In the genomic region with DNA sequence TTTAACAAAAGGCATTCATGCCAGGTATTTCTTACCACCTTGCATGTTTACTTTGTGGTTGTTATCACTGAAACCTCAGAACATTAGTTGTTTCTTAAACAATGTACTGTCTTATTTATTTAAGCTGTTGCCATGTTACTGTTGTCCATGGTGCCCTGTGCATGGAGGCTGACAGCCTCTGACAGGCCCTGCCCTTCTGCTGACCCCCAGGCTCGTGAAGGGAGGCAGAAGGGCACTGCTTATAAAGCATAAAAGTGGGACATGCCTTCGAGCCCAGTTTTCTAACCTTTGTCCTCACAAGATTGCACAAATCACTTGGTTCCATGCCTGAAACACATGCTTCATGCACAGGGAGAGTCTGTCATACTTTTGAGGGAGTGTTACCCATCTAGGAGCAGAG, we compare ENCODE assay signal across 17 cellular contexts. TPM values are rescaled to one million over a fixed set of nuclear protein-coding genes. Genes with fewer than 3 reads are reported as not detected.
DNase-seq lines count a peak whose midpoint lies in the region; FAIRE-seq and TF ChIP-seq lines count a peak whose summit lies in the region.
"Had no signal": no experiment of that assay in that cellular context is flagged by ENCODE, and none has a peak within 500 bp of the region (broad histone marks: within the 10 kb centered on the region; RNA-seq: fewer than 3 reads in every experiment).

No MANE protein-coding gene starts in this region.

- CTCF ChIA-PET in MCF 10A (lab: Yijun Ruan, JAX): interaction anchor here (0.6 to 2.8 kb wide), 4 partner anchors 28 to 346 kb away, joined by 3 to 7 read pairs (median 3); no protein-coding TSS in a partner anchor

- WGBS in hepatocyte (ENCODE audit: low lambda C conversion rate, missing lambda C conversion rate): 23% methylated on average over 2 of the region's 2 CpGs
- WGBS in small intestine, 3 donors: 2 to 24% (median 5%) methylated on average over 2 of the region's 2 CpGs

- H3K36me3 Mint-ChIP-seq in MCF 10A (ENCODE audit: insufficient read depth, unreplicated experiment): no peaks in the 10 kb centered on the region

- H3K4me2 ChIP-seq in hepatocyte: no peak overlapping the region

- no peaks in the 10 kb centered on the region for H3K4me1 ChIP-seq in breast epithelium
- peaks cover 9% of the 10 kb centered on the region for H3K4me1 ChIP-seq in hepatocyte (ENCODE audit: insufficient read depth)
- peaks cover 0 to 7% of the 10 kb centered on the region in 2 donors for H3K4me1 ChIP-seq in small intestine (ENCODE audit: control insufficient read depth in 2 of 2, insufficient read depth in 1 of 2, low read depth in 1 of 2, low read length in 1 of 2)
- H3K4me1 ChIP-seq: parathyroid adenoma had no signal

- no peaks in the 10 kb centered on the region for H3K4me1 Mint-ChIP-seq in MCF 10A (ENCODE audit: insufficient read depth, unreplicated experiment)
- H3K4me1 Mint-ChIP-seq: stimulated activated memory B cell treated with anti-CD40 and anti-IgM and Interleukin-4, amounts not matched to agents 10 μg/mL and 1 μg/mL and 100 μg/mL, for 72 hours had no signal

- intact Hi-C loops in MCF 10A (cut with micrococcal nuclease): no loop called here
- intact Hi-C loops in breast epithelium (cut with DNase I; ENCODE audit: low total_unique reads): no loop called here

- H3K9me3 Mint-ChIP-seq in MCF 10A (ENCODE audit: unreplicated experiment): no peaks in the 10 kb centered on the region

- H3K36me3 ChIP-seq in breast epithelium (no peaks in the 10 kb centered on the region), hepatocyte (replicated peaks; ENCODE audit: insufficient read depth, low read depth) (no peaks in the 10 kb centered on the region), small intestine (ENCODE audit: control insufficient read depth in 2 of 2, insufficient read depth in 2 of 2, low read length in 2 of 2) (no peaks in the 10 kb centered on the region)
- H3K36me3 ChIP-seq: heart right ventricle had no signal

- TF ChIP-seq POLR2A in breast epithelium (IDR thresholded peaks at IDR 0.05): no peak

- peaks cover 29% of the 10 kb centered on the region for H3K27me3 Mint-ChIP-seq in MCF 10A (ENCODE audit: insufficient read depth, unreplicated experiment)

- H3K27ac Mint-ChIP-seq in MCF 10A (ENCODE audit: low read depth, unreplicated experiment): no peak overlapping the region
- H3K27ac Mint-ChIP-seq: stimulated activated memory B cell treated with anti-CD40 and anti-IgM and Interleukin-4, amounts not matched to agents 10 μg/mL and 1 μg/mL and 100 μg/mL, for 72 hours had no signal

- H2AFZ ChIP-seq in hepatocyte: no peak overlapping the region
- H2AFZ ChIP-seq: parathyroid adenoma had no signal

- FAIRE-seq in small intestine (lab: Jason Lieb, UNC): no peak

- H3K4me3 ChIP-seq in breast epithelium (no peak overlapping the region), hepatocyte (no peak overlapping the region), small intestine (ENCODE audit: low read depth in 1 of 2, low read length in 2 of 2) (no peak overlapping the region)
- H3K4me3 ChIP-seq: heart right ventricle had no signal

- no peak overlapping the region for H3K4me3 Mint-ChIP-seq in MCF 10A (ENCODE audit: unreplicated experiment)
- H3K4me3 Mint-ChIP-seq: stimulated activated memory B cell treated with anti-CD40 and anti-IgM and Interleukin-4, amounts not matched to agents 10 μg/mL and 1 μg/mL and 100 μg/mL, for 72 hours had no signal

- in situ Hi-C loops in ACHN (cut with HindIII; ENCODE audit: low pct_ligation_motif_present, low pct_unique_long_range_greater_than_20kb, low sequenced_read_pairs): no loop called here

- no peak for TF ChIP-seq CTCF in MCF 10A (IDR thresholded peaks at IDR 0.05; ENCODE audit: unreplicated experiment)
- TF ChIP-seq CTCF in breast epithelium (IDR thresholded peaks at IDR 0.05): no peak
- no peak for TF ChIP-seq CTCF in hepatocyte (IDR thresholded peaks at IDR 0.05; ENCODE audit: poor library complexity)

- H3K9me3 ChIP-seq in breast epithelium (no peaks in the 10 kb centered on the region), hepatocyte (ENCODE audit: low read depth) (no peaks in the 10 kb centered on the region), small intestine (ENCODE audit: control insufficient read depth, low read depth) (no peaks in the 10 kb centered on the region)

- no peak overlapping the region for H3K27ac ChIP-seq in breast epithelium
- peak overlapping the region; percentile 76 for H3K27ac ChIP-seq in hepatocyte
- peak overlapping the region in 1 of 2 donors; percentile 51 for H3K27ac ChIP-seq in small intestine (ENCODE audit: low read depth in 1 of 2, low read length in 1 of 2)
- H3K27ac ChIP-seq: heart right ventricle, parathyroid adenoma had no signal

- POLR2A ChIA-PET in MCF 10A (lab: Yijun Ruan, JAX): no interaction called here

- DNase-seq in MCF 10A (ENCODE audit: unreplicated experiment) (peak; percentile 3), breast epithelium (ENCODE audit: low spot score in 2 of 2) (no peak), SW480 (ENCODE audit: low spot score) (peak; percentile 30), hepatocyte (ENCODE audit: low spot score) (peak; percentile 69), small intestine (peak; percentile 87), superior temporal gyrus (ENCODE audit: extremely low spot score) (no peak), GF-D8 (lab: John Stamatoyannopoulos, UW) (no peak), ACHN (no peak)
- DNase-seq: activated CD4-positive, CD25-positive, alpha-beta regulatory T cell treated with anti-CD3 and anti-CD28 coated beads, Interleukin-2, amount 50 U/mL, for 72 hours; amygdala; effector memory CD4-positive, alpha-beta T cell; heart right ventricle; mesendoderm; NCI-H1436 treated with DMSO at 0.1 percent for 48 hours had no signal

- no peaks in the 10 kb centered on the region for H4K20me1 ChIP-seq in hepatocyte (ENCODE audit: insufficient read depth, poor library complexity, severe bottlenecking)

- H3K79me2 ChIP-seq in hepatocyte: no peaks in the 10 kb centered on the region
- H3K79me2 ChIP-seq: parathyroid adenoma had no signal

- BruUV-seq in MCF 10A (replicated peaks; lab: Mats Ljungman, UMichigan): no TSS peak

- H3K9me2 ChIP-seq in hepatocyte (replicated peaks; ENCODE audit: insufficient read depth): no peaks in the 10 kb centered on the region

- H3K27me3 ChIP-seq in breast epithelium (no peaks in the 10 kb centered on the region), hepatocyte (no peaks in the 10 kb centered on the region), small intestine (ENCODE audit: control insufficient read depth in 2 of 2, insufficient read depth in 2 of 2, low read length in 2 of 2) (no peaks in the 10 kb centered on the region)
- H3K27me3 ChIP-seq: heart right ventricle had no signal

RNA-seq across cellular contexts. Expression of a gene that starts 46.7 kb away (rescaled TPM):
- total RNA-seq in MCF 10A (2022) (not detected in 2 replicates), breast epithelium (1 to 10 TPM; 3.4 to 5.4 (median 4.9) TPM), hepatocyte (12.1 and 12.9 TPM in 2 replicates)
- polyA plus RNA-seq in hepatocyte (6.0 and 10.1 TPM in 2 replicates), small intestine (10 to 100 TPM in 2 of 3 donors, 1 to 10 TPM in 1; 9.3 to 24.0 (median 19.5) TPM)
- polyA plus RNA-seq: AG04450 had no signal

Comparison
In these comparisons a context has a peak if more than half of its experiments do, and no peak if none do; other contexts are left out.
1. DNase-seq: peak in MCF 10A (single experiment), SW480 (single experiment), hepatocyte (single experiment) and small intestine (single experiment); none in breast epithelium (0 of 2), superior temporal gyrus (single experiment), GF-D8 (single experiment) and ACHN (single experiment).